Comparison of ENCODE assay signal across 9 cellular contexts in the genomic region with DNA sequence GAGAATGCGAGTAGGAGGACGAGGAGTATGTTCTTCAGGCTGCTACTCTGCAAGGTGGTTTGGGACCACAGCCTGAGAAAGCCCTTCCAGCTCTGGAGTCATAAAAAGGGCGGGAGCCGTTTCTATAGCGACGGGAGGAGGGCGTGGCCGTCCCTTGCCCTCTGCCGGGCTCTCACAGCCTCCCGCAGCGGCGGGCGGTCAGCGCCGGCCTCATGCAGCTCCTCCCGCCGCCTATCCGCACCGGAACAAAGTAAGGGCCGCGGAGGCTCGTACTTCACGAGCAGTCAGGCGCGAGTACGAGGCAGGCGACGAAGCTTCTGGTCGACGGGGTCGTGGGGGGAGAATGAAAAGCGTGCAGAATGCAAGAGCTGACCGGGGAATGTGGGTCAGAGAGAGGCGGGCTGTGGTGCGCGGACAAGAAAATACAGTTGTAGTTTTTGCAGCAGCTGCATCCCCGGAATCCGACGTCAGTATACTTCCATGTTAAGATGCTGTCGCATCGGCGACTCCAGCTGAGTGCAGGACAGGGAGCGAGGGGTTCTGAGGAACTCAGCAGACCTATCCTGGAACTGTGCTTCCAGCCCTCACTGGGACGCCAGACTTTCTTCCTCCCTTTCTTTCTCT. TPM values are rescaled to one million over a fixed set of nuclear protein-coding genes. Genes with fewer than 3 reads are reported as not detected.
DNase-seq lines count a peak whose midpoint lies in the region; ATAC-seq lines count a peak whose summit lies in the region.
"Had no signal": no experiment of that assay in that cellular context is flagged by ENCODE, and none has a peak within 500 bp of the region (broad histone marks: within the 10 kb centered on the region; RNA-seq: fewer than 3 reads in every experiment).

A gene with protein sequence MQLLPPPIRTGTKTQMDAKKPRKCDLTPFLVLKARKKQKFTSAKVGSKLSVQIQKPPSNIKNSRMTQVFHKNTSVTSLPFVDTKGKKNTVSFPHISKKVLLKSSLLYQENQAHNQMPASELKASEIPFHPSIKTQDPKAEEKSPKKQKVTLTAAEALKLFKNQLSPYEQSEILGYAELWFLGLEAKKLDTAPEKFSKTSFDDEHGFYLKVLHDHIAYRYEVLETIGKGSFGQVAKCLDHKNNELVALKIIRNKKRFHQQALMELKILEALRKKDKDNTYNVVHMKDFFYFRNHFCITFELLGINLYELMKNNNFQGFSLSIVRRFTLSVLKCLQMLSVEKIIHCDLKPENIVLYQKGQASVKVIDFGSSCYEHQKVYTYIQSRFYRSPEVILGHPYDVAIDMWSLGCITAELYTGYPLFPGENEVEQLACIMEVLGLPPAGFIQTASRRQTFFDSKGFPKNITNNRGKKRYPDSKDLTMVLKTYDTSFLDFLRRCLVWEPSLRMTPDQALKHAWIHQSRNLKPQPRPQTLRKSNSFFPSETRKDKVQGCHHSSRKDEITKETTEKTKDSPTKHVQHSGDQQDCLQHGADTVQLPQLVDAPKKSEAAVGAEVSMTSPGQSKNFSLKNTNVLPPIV (plus strand): TSS at position 175 of the 624 bp plus-strand sequence. CDS start 38 bp downstream, at position 213.

- H3K27ac ChIP-seq in iPS DF 6.9 (ENCODE audit: low read length) = no peak within 1 kb of the TSS
- H3K27ac ChIP-seq: SK-N-MC had no signal

- peaks cover 6% of the 10 kb centered on the region; the same call in 1 of the 2 replicates for H3K27me3 ChIP-seq in iPS DF 6.9 (ENCODE audit: control insufficient read depth, insufficient read depth, low read length)

- no peak for ATAC-seq in HG02588 (IDR thresholded peaks at IDR 0.05; ENCODE audit: unreplicated experiment)

- WGBS in iPS DF 6.9 (ENCODE audit: insufficient coverage, insufficient read length) = no CpG with 5 or more reads among the region's 44 CpGs

- no peaks in the 10 kb centered on the region for H3K9me3 ChIP-seq in iPS DF 6.9 (ENCODE audit: control insufficient read depth, insufficient read depth, low read length)

- peaks cover 3% of the 10 kb centered on the region; the same call in 1 of the 2 replicates for H3K4me1 ChIP-seq in iPS DF 6.9 (ENCODE audit: control insufficient read depth, insufficient read depth, low read length)

- DNase-seq in EH (ENCODE audit: low read depth) (peak; percentile 80), NCI-H2107 (lab: John Stamatoyannopoulos, UW) (peak; percentile 55), brain pericyte (ENCODE audit: low read depth, low spot score) (peak; percentile 51), iPS DF 6.9 (ENCODE audit: low read depth, low spot score) (peak; percentile 85), pulmonary artery endothelial cell (ENCODE audit: low read depth, low spot score) (no peak), NCI-H2081 (lab: John Stamatoyannopoulos, UW) (no peak), KBM-7 (no peak)

- no peaks in the 10 kb centered on the region for H3K36me3 ChIP-seq in iPS DF 6.9 (ENCODE audit: control insufficient read depth, insufficient read depth, low read length)

- in situ Hi-C loops in KBM-7 (cut with MboI; ENCODE audit: low pct_unique_long_range_greater_than_20kb, low sequenced_read_pairs) = no loop called here

- H3K4me3 ChIP-seq in iPS DF 6.9 (ENCODE audit: low read length) = peak within 1 kb of the TSS; percentile 33; the same call in 1 of the 2 replicates
- H3K4me3 ChIP-seq: SK-N-MC had no signal

RNA-seq across cellular contexts. Expression of the gene that starts here (rescaled TPM):
- 51.7 and 70.7 TPM in 2 replicates for total RNA-seq in pulmonary artery endothelial cell

Comparison
In these comparisons a context has a peak if more than half of its experiments do, and no peak if none do; other contexts are left out.
1. DNase-seq: peak in EH (single experiment), NCI-H2107 (single experiment), brain pericyte (single experiment) and iPS DF 6.9 (single experiment); none in pulmonary artery endothelial cell (single experiment), NCI-H2081 (0 of 2) and KBM-7 (single experiment).